In genomic region chr19:14632286-14632685, GRCh38 we compare ENCODE assay signal across 10 cellular contexts. TPM values are rescaled to one million over a fixed set of nuclear protein-coding genes. Genes with fewer than 3 reads are reported as not detected.
DNase-seq lines count a peak whose midpoint lies in the region.
"Had no signal": no experiment of that assay in that cellular context is flagged by ENCODE, and none has a peak within 500 bp of the region (broad histone marks: within the 10 kb centered on the region; RNA-seq: fewer than 3 reads in every experiment).

No MANE protein-coding gene starts in this region.

- no peaks in the 10 kb centered on the region for H3K4me1 Mint-ChIP-seq in activated CD4-positive, alpha-beta T cell treated with anti-CD3 and anti-CD28 coated beads, Interleukin-2, amount 10 ng/mL, durations not matched to agents 7 days and 5 days

- H3K36me3 Mint-ChIP-seq in activated CD4-positive, alpha-beta T cell treated with anti-CD3 and anti-CD28 coated beads, Interleukin-2, amount 10 ng/mL, durations not matched to agents 7 days and 5 days (ENCODE audit: low read depth), result no peaks in the 10 kb centered on the region

- CTCF ChIA-PET in activated CD4-positive, alpha-beta T cell treated with anti-CD3 and anti-CD28 coated beads, Interleukin-2, amount 10 ng/mL, durations not matched to agents 7 days and 5 days (lab: Charles Lee), result interaction anchor here (0.6 kb wide), 1 partner anchor 844 kb away, joined by 5 read pairs; no protein-coding TSS in a partner anchor

- no peak overlapping the region for H3K4me3 Mint-ChIP-seq in activated CD4-positive, alpha-beta T cell treated with anti-CD3 and anti-CD28 coated beads, Interleukin-2, amount 10 ng/mL, durations not matched to agents 7 days and 5 days

- H3K27me3 Mint-ChIP-seq in activated CD4-positive, alpha-beta T cell treated with anti-CD3 and anti-CD28 coated beads, Interleukin-2, amount 10 ng/mL, durations not matched to agents 7 days and 5 days, result no peaks in the 10 kb centered on the region

- DNase-seq in activated CD4-positive, alpha-beta T cell treated with anti-CD3 and anti-CD28 coated beads for 48 hours, result peak; percentile 13
- DNase-seq in activated CD4-positive, alpha-beta T cell treated with anti-CD3 and anti-CD28 coated beads, Interleukin-2, amount 10 ng/mL, durations not matched to agents 7 days and 5 days, result no peak
- DNase-seq in NCI-H2171 treated with DMSO at 0.1 percent for 48 hours (lab: John Stamatoyannopoulos, UW) (peak; percentile 37), T47D (ENCODE audit: low read depth in 1 of 2, low spot score in 1 of 2) (peak; percentile 7 to 73), mucosa of gallbladder (ENCODE audit: low spot score) (no peak)
- peak; percentile 25 for DNase-seq in stimulated activated CD8-positive, alpha-beta memory T cell treated with anti-CD3 and anti-CD28 coated beads, Interleukin-4, amount 100 ng/mL, for 48 hours
- no peak for DNase-seq in NK-92 treated with Interleukin-12 subunit alpha and Interleukin-12 subunit beta, amount 100 ng/mL, for 24 hours (lab: John Stamatoyannopoulos, UW)
- DNase-seq in activated naive CD4-positive, alpha-beta T cell treated with Interleukin-2 at 50 U/mL for 16 hours, result no peak
- DNase-seq: esophagus squamous epithelium had no signal

- no peak overlapping the region for H3K27ac Mint-ChIP-seq in activated CD4-positive, alpha-beta T cell treated with anti-CD3 and anti-CD28 coated beads, Interleukin-2, amount 10 ng/mL, durations not matched to agents 7 days and 5 days

- POLR2A ChIA-PET in activated CD4-positive, alpha-beta T cell treated with anti-CD3 and anti-CD28 coated beads, Interleukin-2, amount 10 ng/mL, durations not matched to agents 7 days and 5 days (lab: Charles Lee), result no interaction called here

- H3K9me3 Mint-ChIP-seq in activated CD4-positive, alpha-beta T cell treated with anti-CD3 and anti-CD28 coated beads, Interleukin-2, amount 10 ng/mL, durations not matched to agents 7 days and 5 days, result peaks cover 8% of the 10 kb centered on the region

- in situ Hi-C loops in T47D (cut with HindIII; ENCODE audit: low pct_unique_long_range_greater_than_20kb, low sequenced_read_pairs), result no loop called here

RNA-seq across cellular contexts. Expression of gene ADGRE3, which starts 42.4 kb away (rescaled TPM):
- not detected for total RNA-seq in activated CD4-positive, alpha-beta T cell treated with anti-CD3 and anti-CD28 coated beads, Interleukin-2, amount 10 ng/mL, durations not matched to agents 7 days and 5 days
- not detected for total RNA-seq in mucosa of gallbladder
- total RNA-seq: activated CD8-positive, alpha-beta memory T cell treated with anti-CD3 and anti-CD28 coated beads for 36 hours had no signal

RNA-seq across cellular contexts. Expression of gene CLEC17A, which starts 49.4 kb away (rescaled TPM):
- not detected for total RNA-seq in activated CD4-positive, alpha-beta T cell treated with anti-CD3 and anti-CD28 coated beads, Interleukin-2, amount 10 ng/mL, durations not matched to agents 7 days and 5 days
- total RNA-seq in mucosa of gallbladder, result 0.09 TPM
- total RNA-seq: esophagus squamous epithelium had no signal

RNA-seq across cellular contexts. Expression of gene ZNF333, which starts 57.6 kb away (rescaled TPM):
- 10 to 100 TPM; 12.5 to 14.9 TPM for total RNA-seq in activated CD4-positive, alpha-beta T cell treated with anti-CD3 and anti-CD28 coated beads, Interleukin-2, amount 10 ng/mL, durations not matched to agents 7 days and 5 days
- 16.5 TPM for total RNA-seq in mucosa of gallbladder

Comparison
In these comparisons a context has a peak if more than half of its experiments do, and no peak if none do; other contexts are left out.
1. DNase-seq: peak in activated CD4-positive, alpha-beta T cell treated with anti-CD3 and anti-CD28 coated beads for 48 hours (single experiment), NCI-H2171 treated with DMSO at 0.1 percent for 48 hours (single experiment), T47D (2 of 2) and stimulated activated CD8-positive, alpha-beta memory T cell treated with anti-CD3 and anti-CD28 coated beads, Interleukin-4, amount 100 ng/mL, for 48 hours (single experiment); none in activated CD4-positive, alpha-beta T cell treated with anti-CD3 and anti-CD28 coated beads, Interleukin-2, amount 10 ng/mL, durations not matched to agents 7 days and 5 days (single experiment), NK-92 treated with Interleukin-12 subunit alpha and Interleukin-12 subunit beta, amount 100 ng/mL, for 24 hours (single experiment), activated naive CD4-positive, alpha-beta T cell treated with Interleukin-2 at 50 U/mL for 16 hours (single experiment) and mucosa of gallbladder (single experiment).